31 cellular contexts compared by ENCODE assay signal in genomic region chr19:41589371-41589770, GRCh38. TPM values are rescaled to one million over a fixed set of nuclear protein-coding genes. Genes with fewer than 3 reads are reported as not detected.
"Had no signal": no experiment of that assay in that cellular context is flagged by ENCODE, and none has a peak within 500 bp of the region (broad histone marks: within the 10 kb centered on the region; RNA-seq: fewer than 3 reads in every experiment).

No MANE protein-coding gene starts in this region.

- H3K9me3 Mint-ChIP-seq: dendritic cell treated with granulocyte-macrophage colony-stimulating factor and Interleukin-4, amounts not matched to agents 40 ng/mL and 50 ng/mL, for 4 days; effector memory CD8-positive, alpha-beta T cell; naive B cell had no signal

- ATAC-seq: effector memory CD8-positive, alpha-beta T cell; gastrocnemius medialis; heart right ventricle; left cardiac atrium; left lung; left ventricle myocardium superior; lower lobe of right lung; mucosa of descending colon had no signal

- H3K36me3 Mint-ChIP-seq: mesothelial cell of epicardium had no signal

- H3K27ac ChIP-seq: colonic mucosa, esophagus squamous epithelium, gastrocnemius medialis, heart right ventricle, left lung, lower lobe of right lung had no signal

- H3K27ac Mint-ChIP-seq: dendritic cell treated with granulocyte-macrophage colony-stimulating factor and Interleukin-4, amounts not matched to agents 40 ng/mL and 50 ng/mL, for 4 days; endodermal cell; mesothelial cell of epicardium had no signal

- DNase-seq: colonic mucosa; cortex of kidney; effector CD8-positive, alpha-beta T cell; effector memory CD8-positive, alpha-beta T cell; endodermal cell; esophagus squamous epithelium; foreskin fibroblast; foreskin melanocyte; gastrocnemius medialis; glutamatergic neuron; heart right ventricle; hippocampal formation; left cardiac atrium; left lung; left ventricle myocardium superior; lower lobe of right lung; mesenchymal stem cell; mucosa of descending colon; naive B cell had no signal

- H3K27me3 ChIP-seq: colonic mucosa, gastrocnemius medialis had no signal

- H3K9me3 ChIP-seq: colonic mucosa, esophagus squamous epithelium, gastrocnemius medialis, lower lobe of right lung, mucosa of descending colon had no signal

- H3K4me3 Mint-ChIP-seq: dendritic cell treated with granulocyte-macrophage colony-stimulating factor and Interleukin-4, amounts not matched to agents 40 ng/mL and 50 ng/mL, for 4 days; effector memory CD8-positive, alpha-beta T cell; endodermal cell; mesothelial cell of epicardium; naive B cell had no signal

- H3K36me3 ChIP-seq: colonic mucosa, esophagus squamous epithelium, gastrocnemius medialis, heart right ventricle, lower lobe of right lung had no signal

- H3K4me1 ChIP-seq: colonic mucosa, esophagus squamous epithelium, gastrocnemius medialis, heart right ventricle, left lung, lower lobe of right lung had no signal

- H3K4me3 ChIP-seq: colonic mucosa, esophagus squamous epithelium, gastrocnemius medialis, heart right ventricle, left lung, lower lobe of right lung, mucosa of descending colon had no signal

- FAIRE-seq: endometrium, endothelial cell of umbilical vein, islet of Langerhans, keratinocyte had no signal

- H3K4me1 Mint-ChIP-seq: endodermal cell, mesothelial cell of epicardium had no signal

RNA-seq across cellular contexts. Expression of gene CEACAM21, which starts 13.4 kb away (rescaled TPM):
- total RNA-seq: epithelial cell of proximal tubule, kidney epithelial cell, mesothelial cell of epicardium, myocyte had no signal

RNA-seq across cellular contexts. Expression of gene CEACAM4, which starts 37.5 kb away (rescaled TPM):
- total RNA-seq: colonic mucosa, dermis microvascular lymphatic vessel endothelial cell, endodermal cell, endothelial cell of umbilical vein, epithelial cell of proximal tubule, glomerular endothelial cell, kidney epithelial cell, lung microvascular endothelial cell, mesothelial cell of epicardium, myocyte had no signal
